1 cellular context compared by ENCODE assay signal in the genomic region with DNA sequence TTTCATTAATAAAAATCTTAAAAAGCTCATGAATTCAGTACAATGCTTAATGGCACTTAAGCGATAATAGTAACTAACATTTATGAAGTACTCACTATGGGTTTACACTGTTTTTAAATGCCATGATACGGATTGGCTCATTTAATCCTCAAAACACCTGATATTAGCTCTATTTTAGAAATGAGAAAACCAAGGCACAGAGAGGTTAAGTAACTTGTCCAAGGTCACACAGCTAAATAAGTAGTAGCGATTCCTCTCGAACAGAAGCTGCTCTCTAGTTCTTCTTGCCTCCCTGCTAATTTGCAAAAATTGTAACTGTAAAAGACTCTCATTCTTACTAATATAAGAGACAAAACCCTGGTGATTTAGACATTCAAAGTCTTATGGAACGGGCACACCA.
TF ChIP-seq lines count a peak whose summit lies in the region.

No MANE protein-coding gene starts in this region.

TF ChIP-seq in GM23338, 12 proteins besides CTCF, POLR2A, EP300 and RAD21 (continued from another document):
- TF ChIP-seq ZNF462 (CRISPR knock-in tag; IDR thresholded peaks at IDR 0.05) = no peak
